16 cellular contexts compared by ENCODE assay signal in the genomic region with DNA sequence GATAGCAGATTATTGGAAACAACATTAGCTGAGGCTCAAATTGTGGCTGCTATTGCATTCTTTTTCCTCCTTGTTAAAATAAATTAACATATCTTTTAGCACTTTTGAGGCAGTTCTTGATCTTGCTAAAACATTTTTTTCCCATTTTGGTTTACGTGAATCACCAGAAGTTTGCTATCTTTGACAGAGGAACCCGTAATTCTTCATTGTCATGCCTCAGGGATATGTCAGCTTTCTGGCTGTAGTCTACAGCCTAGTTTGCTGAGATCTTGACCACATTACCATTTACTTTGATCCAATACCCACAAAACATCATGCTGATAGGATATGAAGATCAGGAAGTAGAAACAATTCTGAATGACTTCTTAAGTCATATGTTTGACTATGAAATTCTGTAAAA. TPM values are rescaled to one million over a fixed set of nuclear protein-coding genes. Genes with fewer than 3 reads are reported as not detected.
A peak's percentile ranks its signal among the peaks of the same experiment; 100 is the strongest.
DNase-seq lines count a peak whose midpoint lies in the region; ATAC-seq, FAIRE-seq and TF ChIP-seq lines count a peak whose summit lies in the region.
"Had no signal": no experiment of that assay in that cellular context is flagged by ENCODE, and none has a peak within 500 bp of the region (broad histone marks: within the 10 kb centered on the region; RNA-seq: fewer than 3 reads in every experiment).

No MANE protein-coding gene starts in this region.

- no peak overlapping the region for H3K4me3 ChIP-seq in BJ (ENCODE audit: low read depth, low read length)

- H3K4me1 ChIP-seq in foreskin keratinocyte = no peaks in the 10 kb centered on the region

- H3K27me3 ChIP-seq in BJ (ENCODE audit: control insufficient read depth, insufficient read depth, low read length) (no peaks in the 10 kb centered on the region), foreskin keratinocyte (no peaks in the 10 kb centered on the region)

- CTCF ChIA-PET in BJ (lab: Yijun Ruan, JAX) = no interaction called here

- no peak for ATAC-seq in foreskin keratinocyte
- no peak for ATAC-seq in HG02588 (IDR thresholded peaks at IDR 0.05; ENCODE audit: unreplicated experiment)
- no peak for ATAC-seq in HG02870 (IDR thresholded peaks at IDR 0.05; ENCODE audit: unreplicated experiment)
- ATAC-seq: HCT116 had no signal

- H3K27ac ChIP-seq in foreskin keratinocyte = no peak overlapping the region
- H3K27ac ChIP-seq: C4-2B, KMS-11 had no signal

- TF ChIP-seq CTCF in BJ (IDR thresholded peaks at IDR 0.05; ENCODE audit: insufficient read depth, low read depth, low read length) (no peak), foreskin keratinocyte (conservative IDR thresholded peaks at IDR 0.05) (no peak)

- FAIRE-seq in HTR-8/SVneo (lab: Jason Lieb, UNC) = peak; percentile 4
- FAIRE-seq: H54 had no signal

- POLR2A ChIA-PET in BJ (lab: Charles Lee) = no interaction called here

- H3K36me3 ChIP-seq in BJ (ENCODE audit: control insufficient read depth, insufficient read depth, low read length) = no peaks in the 10 kb centered on the region

- peak; percentile 11 for DNase-seq in BJ (ENCODE audit: low read depth)
- no peak for DNase-seq in HTR-8/SVneo (ENCODE audit: insufficient read length, low spot score)
- DNase-seq in astrocyte of the hippocampus (ENCODE audit: low read depth, low spot score) = peak; percentile 35
- peak; percentile 42 for DNase-seq in non-pigmented ciliary epithelial cell (ENCODE audit: low read depth)
- no peak for DNase-seq in foreskin keratinocyte
- DNase-seq: 8988T; ACHN; CD4-positive, alpha-beta memory T cell; DMS79; GF-D8 had no signal

RNA-seq across cellular contexts. Expression of a gene that starts 25.1 kb away (rescaled TPM):
- 6.4 and 10.1 TPM in 2 replicates for polyA plus RNA-seq in BJ (2011; rRNA removed)
- polyA minus RNA-seq in BJ (2011; rRNA and poly(A)+ RNA removed) = 4.2 and 5.3 TPM in 2 replicates
- 15.9 and 17.7 TPM in 2 replicates for total RNA-seq in foreskin keratinocyte
- polyA plus RNA-seq in foreskin keratinocyte = 12.8 and 14.2 TPM in 2 replicates

Comparison
In these comparisons a context has a peak if more than half of its experiments do, and no peak if none do; other contexts are left out.
1. DNase-seq: peak in BJ (single experiment), astrocyte of the hippocampus (single experiment) and non-pigmented ciliary epithelial cell (single experiment); none in HTR-8/SVneo (single experiment) and foreskin keratinocyte (0 of 2).